Comparison of ENCODE assay signal across 13 cellular contexts in the genomic region with DNA sequence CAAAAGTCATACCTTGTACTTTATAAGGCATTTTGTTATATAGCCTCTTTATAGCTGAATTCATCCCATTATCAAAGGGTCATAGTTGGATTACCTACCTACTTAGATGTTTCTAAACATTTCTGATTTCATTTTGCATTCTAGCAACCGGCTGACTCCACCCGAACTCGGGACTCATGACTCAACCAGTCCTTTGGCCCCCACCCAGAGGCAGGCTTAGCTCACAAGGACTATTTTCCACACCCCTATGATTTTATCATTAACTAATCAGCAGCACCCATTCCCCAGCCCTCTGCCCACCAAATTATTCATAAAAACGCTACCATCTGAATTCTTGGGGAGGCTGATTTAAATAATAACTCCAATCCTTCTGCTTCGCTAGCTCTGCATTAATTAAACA.
DNase-seq lines count a peak whose midpoint lies in the region; ATAC-seq and TF ChIP-seq lines count a peak whose summit lies in the region.
"Had no signal": no experiment of that assay in that cellular context is flagged by ENCODE, and none has a peak within 500 bp of the region (broad histone marks: within the 10 kb centered on the region; RNA-seq: fewer than 3 reads in every experiment).

No MANE protein-coding gene starts in this region.

- H3K9me3 Mint-ChIP-seq in natural killer cell treated with Interleukin-12 subunit alpha and Interleukin-12 subunit beta and Interleukin-15 and Interleukin-18, amount 100 ng/mL, for 72 hours = peaks cover 2% of the 10 kb centered on the region
- no peaks in the 10 kb centered on the region for H3K9me3 Mint-ChIP-seq in natural killer cell
- peaks cover 2 to 6% of the 10 kb centered on the region in 2 donors for H3K9me3 Mint-ChIP-seq in stimulated activated naive B cell treated with anti-CD40 and anti-IgM and Interleukin-4, amounts not matched to agents 10 μg/mL and 1 μg/mL and 100 μg/mL, for 72 hours
- H3K9me3 Mint-ChIP-seq: activated CD8-positive, alpha-beta T cell treated with anti-CD3 and anti-CD28 coated beads for 36 hours had no signal

- peaks cover 32 to 39% of the 10 kb centered on the region in 2 donors for H3K4me1 Mint-ChIP-seq in natural killer cell treated with Interleukin-12 subunit alpha and Interleukin-12 subunit beta and Interleukin-15 and Interleukin-18, amount 100 ng/mL, for 72 hours (ENCODE audit: low read depth in 2 of 2)
- H3K4me1 Mint-ChIP-seq in natural killer cell = peaks cover 40 to 42% of the 10 kb centered on the region in 2 donors
- H3K4me1 Mint-ChIP-seq in stimulated activated naive B cell treated with anti-CD40 and anti-IgM and Interleukin-4, amounts not matched to agents 10 μg/mL and 1 μg/mL and 100 μg/mL, for 72 hours = peaks cover 12 to 29% of the 10 kb centered on the region in 2 donors

- H3K27me3 Mint-ChIP-seq in natural killer cell treated with Interleukin-12 subunit alpha and Interleukin-12 subunit beta and Interleukin-15 and Interleukin-18, amount 100 ng/mL, for 72 hours = peaks cover 0 to 12% of the 10 kb centered on the region in 2 donors
- H3K27me3 Mint-ChIP-seq in natural killer cell (ENCODE audit: low read depth in 2 of 2) = peaks cover 0 to 20% of the 10 kb centered on the region in 2 donors
- H3K27me3 Mint-ChIP-seq in stimulated activated naive B cell treated with anti-CD40 and anti-IgM and Interleukin-4, amounts not matched to agents 10 μg/mL and 1 μg/mL and 100 μg/mL, for 72 hours = peaks cover 0 to 16% of the 10 kb centered on the region in 2 donors
- H3K27me3 Mint-ChIP-seq: activated CD8-positive, alpha-beta T cell treated with anti-CD3 and anti-CD28 coated beads for 36 hours had no signal

- no peak for DNase-seq in natural killer cell treated with Interleukin-12 subunit alpha and Interleukin-12 subunit beta and Interleukin-15 and Interleukin-18, amount 100 ng/mL, for 72 hours (ENCODE audit: low spot score)
- DNase-seq in natural killer cell (no peak), epithelial cell of prostate (ENCODE audit: low read depth, low spot score) (peak; percentile 20), mucosa of gallbladder (ENCODE audit: low spot score) (peak; percentile 57), NCI-H82 treated with DMSO at 0.1 percent for 48 hours (lab: John Stamatoyannopoulos, UW; ENCODE audit: unreplicated experiment) (no peak), hypothalamus (lab: John Stamatoyannopoulos, UW) (no peak)
- DNase-seq in stimulated activated naive B cell treated with anti-CD40 and anti-IgM and Interleukin-4, amounts not matched to agents 10 μg/mL and 1 μg/mL and 100 μg/mL, for 72 hours = no peak
- no peak for DNase-seq in activated CD8-positive, alpha-beta memory T cell treated with anti-CD3 and anti-CD28 coated beads for 24 hours
- DNase-seq: activated CD8-positive, alpha-beta T cell treated with anti-CD3 and anti-CD28 coated beads for 36 hours; GF-D8; naive B cell; NCI-H446 treated with DMSO at 0.1 percent for 48 hours had no signal

- peak overlapping the region; percentile 85 for H3K27ac ChIP-seq in epithelial cell of prostate

- peak overlapping the region; percentile 16 to 49 for H3K27ac Mint-ChIP-seq in natural killer cell treated with Interleukin-12 subunit alpha and Interleukin-12 subunit beta and Interleukin-15 and Interleukin-18, amount 100 ng/mL, for 72 hours
- no peak overlapping the region for H3K27ac Mint-ChIP-seq in natural killer cell
- H3K27ac Mint-ChIP-seq in stimulated activated naive B cell treated with anti-CD40 and anti-IgM and Interleukin-4, amounts not matched to agents 10 μg/mL and 1 μg/mL and 100 μg/mL, for 72 hours = no peak overlapping the region
- H3K27ac Mint-ChIP-seq: activated CD8-positive, alpha-beta T cell treated with anti-CD3 and anti-CD28 coated beads for 36 hours had no signal

- no peak for ATAC-seq in natural killer cell treated with Interleukin-12 subunit alpha and Interleukin-12 subunit beta and Interleukin-15 and Interleukin-18, amount 100 ng/mL, for 72 hours
- ATAC-seq in natural killer cell = no peak
- ATAC-seq in stimulated activated naive B cell treated with anti-CD40 and anti-IgM and Interleukin-4, amounts not matched to agents 10 μg/mL and 1 μg/mL and 100 μg/mL, for 72 hours (replicated peaks) = no peak
- ATAC-seq: activated CD8-positive, alpha-beta T cell treated with anti-CD3 and anti-CD28 coated beads for 36 hours; HepG2 had no signal

- no peak overlapping the region for H3K4me3 Mint-ChIP-seq in natural killer cell treated with Interleukin-12 subunit alpha and Interleukin-12 subunit beta and Interleukin-15 and Interleukin-18, amount 100 ng/mL, for 72 hours
- no peak overlapping the region for H3K4me3 Mint-ChIP-seq in natural killer cell
- H3K4me3 Mint-ChIP-seq in stimulated activated naive B cell treated with anti-CD40 and anti-IgM and Interleukin-4, amounts not matched to agents 10 μg/mL and 1 μg/mL and 100 μg/mL, for 72 hours = no peak overlapping the region
- H3K4me3 Mint-ChIP-seq: activated CD8-positive, alpha-beta T cell treated with anti-CD3 and anti-CD28 coated beads for 36 hours; naive B cell had no signal

- no peaks in the 10 kb centered on the region for H3K36me3 Mint-ChIP-seq in natural killer cell treated with Interleukin-12 subunit alpha and Interleukin-12 subunit beta and Interleukin-15 and Interleukin-18, amount 100 ng/mL, for 72 hours
- no peaks in the 10 kb centered on the region for H3K36me3 Mint-ChIP-seq in natural killer cell
- peaks cover 0 to 1% of the 10 kb centered on the region in 2 donors for H3K36me3 Mint-ChIP-seq in stimulated activated naive B cell treated with anti-CD40 and anti-IgM and Interleukin-4, amounts not matched to agents 10 μg/mL and 1 μg/mL and 100 μg/mL, for 72 hours

- no peak for TF ChIP-seq CTCF in natural killer cell (IDR thresholded peaks at IDR 0.05)

- intact Hi-C loops in natural killer cell (cut with micrococcal nuclease) = loop anchor here (5.0 to 10.0 kb wide), 5 partner anchors 95 to 677 kb away; a partner anchor contains a TSS

Comparison
In these comparisons a context has a peak if more than half of its experiments do, and no peak if none do; other contexts are left out.
1. H3K27ac Mint-ChIP-seq: peak in natural killer cell treated with Interleukin-12 subunit alpha and Interleukin-12 subunit beta and Interleukin-15 and Interleukin-18, amount 100 ng/mL, for 72 hours (2 of 2); none in natural killer cell (0 of 2) and stimulated activated naive B cell treated with anti-CD40 and anti-IgM and Interleukin-4, amounts not matched to agents 10 μg/mL and 1 μg/mL and 100 μg/mL, for 72 hours (single experiment).
2. DNase-seq: peak in epithelial cell of prostate (single experiment) and mucosa of gallbladder (single experiment); none in natural killer cell treated with Interleukin-12 subunit alpha and Interleukin-12 subunit beta and Interleukin-15 and Interleukin-18, amount 100 ng/mL, for 72 hours (single experiment), natural killer cell (single experiment), stimulated activated naive B cell treated with anti-CD40 and anti-IgM and Interleukin-4, amounts not matched to agents 10 μg/mL and 1 μg/mL and 100 μg/mL, for 72 hours (single experiment), NCI-H82 treated with DMSO at 0.1 percent for 48 hours (single experiment), activated CD8-positive, alpha-beta memory T cell treated with anti-CD3 and anti-CD28 coated beads for 24 hours (single experiment) and hypothalamus (0 of 51).